Comparison of ENCODE assay signal across 9 cellular contexts in the genomic region with DNA sequence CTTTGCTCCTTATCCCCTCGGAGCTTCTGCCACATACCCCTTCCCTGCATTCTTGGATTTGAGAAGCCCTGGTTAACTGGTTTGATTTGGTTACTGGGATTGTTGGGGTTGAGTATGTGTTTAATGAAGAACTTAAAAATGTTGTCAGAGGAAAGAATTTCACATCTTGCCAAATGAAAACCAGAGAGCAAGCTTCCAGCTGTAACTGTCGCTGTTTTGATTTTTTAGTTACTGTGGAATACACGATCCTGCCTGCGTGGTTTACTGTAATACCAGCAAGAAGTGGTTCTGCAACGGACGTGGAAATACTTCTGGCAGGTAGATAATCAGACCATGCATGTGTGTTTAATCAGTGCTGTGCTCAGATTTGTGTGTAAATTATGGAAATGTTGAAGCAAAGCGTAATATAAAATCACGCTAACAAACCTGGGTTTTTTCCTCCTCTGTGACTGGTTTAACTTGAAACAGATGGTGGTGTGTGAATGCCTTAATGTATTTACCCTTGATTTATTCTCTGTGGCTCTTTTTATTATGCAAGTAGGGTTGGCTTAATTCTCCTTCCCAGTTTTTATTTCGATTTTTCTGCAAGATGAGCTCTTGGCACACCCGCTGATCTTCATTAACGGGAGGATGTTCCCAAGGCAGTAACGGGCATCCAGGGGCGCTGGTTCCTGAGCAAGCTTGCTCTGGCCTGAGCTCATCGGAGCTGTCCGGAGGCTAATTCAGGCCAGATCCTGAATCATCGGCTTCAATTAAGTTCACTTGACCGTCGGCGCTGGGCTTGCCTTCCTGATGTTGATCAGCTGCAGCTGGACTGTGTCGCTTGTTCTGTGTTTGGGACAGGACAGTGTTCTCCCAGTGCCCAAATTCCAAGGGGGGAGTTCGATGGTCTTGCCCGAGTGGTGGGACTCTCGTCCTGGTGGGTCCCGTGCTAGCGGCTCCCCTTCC. TPM values are rescaled to one million over a fixed set of nuclear protein-coding genes. Genes with fewer than 3 reads are reported as not detected.
DNase-seq lines count a peak whose midpoint lies in the region; ATAC-seq and TF ChIP-seq lines count a peak whose summit lies in the region.
"Had no signal": no experiment of that assay in that cellular context is flagged by ENCODE, and none has a peak within 500 bp of the region (broad histone marks: within the 10 kb centered on the region; RNA-seq: fewer than 3 reads in every experiment).

No MANE protein-coding gene starts in this region.

- H3K9ac ChIP-seq in SK-N-MC (ENCODE audit: insufficient read length): peak overlapping the region; percentile 49

- H3K4me3 ChIP-seq in SK-N-MC (peak overlapping the region; percentile 74), fibroblast of pulmonary artery (replicated peaks; ENCODE audit: low read depth, low read length) (peak overlapping the region; percentile 3)

- DNase-seq in SK-N-MC (ENCODE audit: low read depth, low spot score) (peak; percentile 89), fibroblast of pulmonary artery (ENCODE audit: low read depth) (peak; percentile 18), sciatic nerve (ENCODE audit: low spot score) (no peak), HT-29 (ENCODE audit: low spot score) (no peak), RKO (ENCODE audit: low spot score) (no peak)
- no peak for DNase-seq in activated naive CD4-positive, alpha-beta T cell treated with anti-CD3 and anti-CD28 coated beads, Interleukin-2, amount 50 U/mL, for 16 hours
- DNase-seq: NCI-H524 treated with DMSO at 0.1 percent for 48 hours had no signal

- TF ChIP-seq CTCF in C4-2B (conservative IDR thresholded peaks at IDR 0.05): peak; percentile 61
- no peak for TF ChIP-seq CTCF in fibroblast of pulmonary artery (IDR thresholded peaks at IDR 0.05; ENCODE audit: low read length, missing control alignments)

- H3K36me3 ChIP-seq in SK-N-MC (ENCODE audit: insufficient read depth, low read length): peaks cover 28% of the 10 kb centered on the region

- peak; percentile 43 for ATAC-seq in sciatic nerve
- no peak for ATAC-seq in esophagus mucosa

- peak overlapping the region; percentile 73 for H3K27ac ChIP-seq in C4-2B
- peak overlapping the region; percentile 99 for H3K27ac ChIP-seq in SK-N-MC

- intact Hi-C loops in sciatic nerve (cut with DNase I): loop anchor here (5.0 to 10.0 kb wide), 2 partner anchors 255 to 393 kb away; no protein-coding TSS in a partner anchor

- no peaks in the 10 kb centered on the region for H3K9me3 ChIP-seq in SK-N-MC (ENCODE audit: low read depth, low read length)

RNA-seq across cellular contexts. Expression of a gene that starts 16.0 kb away (rescaled TPM):
- total RNA-seq in sciatic nerve (57.8 TPM), esophagus mucosa (38.4 TPM)
- 73.7 and 79.5 TPM in 2 replicates for total RNA-seq in HT-29 (2014; rRNA removed; shearing (Covaris generic))

RNA-seq across cellular contexts. Expression of a gene that starts 48.2 kb away (rescaled TPM):
- 19.7 TPM for total RNA-seq in sciatic nerve
- not detected in 2 replicates for total RNA-seq in HT-29 (2014; rRNA removed; shearing (Covaris generic))
- not detected for total RNA-seq in esophagus mucosa

RNA-seq across cellular contexts. Expression of a gene that starts 56.7 kb away (rescaled TPM):
- total RNA-seq in sciatic nerve (7.6 TPM), esophagus mucosa (0.16 TPM)
- not detected in 2 replicates for total RNA-seq in HT-29 (2014; rRNA removed; shearing (Covaris generic))

Comparison
In these comparisons a context has a peak if more than half of its experiments do, and no peak if none do; other contexts are left out.
1. DNase-seq: peak in SK-N-MC (single experiment) and fibroblast of pulmonary artery (single experiment); none in sciatic nerve (single experiment), HT-29 (single experiment), activated naive CD4-positive, alpha-beta T cell treated with anti-CD3 and anti-CD28 coated beads, Interleukin-2, amount 50 U/mL, for 16 hours (single experiment) and RKO (single experiment).
2. RNA of a gene that starts 48.2 kb away (total RNA-seq): 19.7 TPM in sciatic nerve (single experiment); not detected in HT-29 and not detected in esophagus mucosa (single experiment); every median in the first group is over 10 times any median in the second.